8 cellular contexts compared by ENCODE assay signal in the genomic region with DNA sequence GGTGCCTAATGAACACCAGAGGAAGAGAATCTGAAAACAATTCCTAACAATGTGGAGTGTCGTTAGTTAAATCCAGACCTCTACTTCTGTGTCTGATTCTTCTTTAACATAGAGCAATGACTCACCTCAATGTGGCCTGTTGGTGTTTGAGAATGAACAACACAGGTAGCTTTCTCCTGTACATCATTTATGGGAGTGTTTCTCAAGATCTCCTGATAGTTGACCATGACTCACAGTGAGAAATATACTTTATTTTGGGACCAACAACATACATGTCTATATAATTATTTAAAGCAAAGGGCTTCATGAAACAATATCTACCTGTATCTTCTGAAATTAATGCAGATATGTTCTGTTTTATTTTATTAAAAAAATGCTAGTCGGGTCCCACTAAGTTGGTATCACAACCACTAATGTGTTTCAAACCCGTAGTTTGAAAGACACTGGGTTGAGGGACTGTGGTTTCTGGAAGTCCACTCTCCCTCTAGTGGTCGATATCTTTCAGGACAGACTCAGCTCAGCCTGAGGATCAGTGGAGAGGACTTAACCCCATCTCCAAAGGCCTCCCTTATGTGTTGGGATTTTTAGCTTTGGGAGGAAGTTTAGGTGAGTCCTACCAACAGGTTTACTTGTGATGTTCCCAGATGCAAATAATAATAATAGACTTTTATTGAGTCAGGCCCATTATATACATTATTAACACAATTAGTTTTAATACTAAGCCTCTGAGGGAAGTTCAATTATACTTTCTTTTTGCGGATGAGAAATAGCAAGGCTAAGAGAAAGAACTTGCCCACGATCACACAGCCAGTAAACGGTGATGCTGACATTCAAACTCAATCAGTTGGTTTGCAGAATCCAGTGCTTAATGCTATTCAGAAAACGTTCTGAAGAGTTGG.
DNase-seq lines count a peak whose midpoint lies in the region; ATAC-seq, FAIRE-seq and TF ChIP-seq lines count a peak whose summit lies in the region.

No MANE protein-coding gene starts in this region.

- H3K36me3 Mint-ChIP-seq in endothelial cell (ENCODE audit: low read depth, unreplicated experiment) (peaks cover 5% of the 10 kb centered on the region), memory B cell (no peaks in the 10 kb centered on the region)

- H3K27ac Mint-ChIP-seq in endothelial cell (ENCODE audit: unreplicated experiment), result no peak overlapping the region
- H3K27ac Mint-ChIP-seq in memory B cell, result no peak overlapping the region

- no peaks in the 10 kb centered on the region for H3K9me3 Mint-ChIP-seq in endothelial cell (ENCODE audit: unreplicated experiment)
- H3K9me3 Mint-ChIP-seq in memory B cell, result no peaks in the 10 kb centered on the region

- DNase-seq in NCI-H146 (lab: John Stamatoyannopoulos, UW) (peak; percentile 15), NCI-H146 treated with DMSO at 0.1 percent for 48 hours (lab: John Stamatoyannopoulos, UW; ENCODE audit: unreplicated experiment) (no peak), RPMI7951 (ENCODE audit: low read depth) (peak; percentile 76), endothelial cell (ENCODE audit: low spot score) (peak; percentile 35), memory B cell (ENCODE audit: low spot score in 2 of 2) (peak in 1 of 2 donors; percentile 34), urothelium cell line (ENCODE audit: low spot score) (peak; percentile 61)

- H3K4me3 Mint-ChIP-seq in endothelial cell (ENCODE audit: unreplicated experiment) (no peak overlapping the region), memory B cell (no peak overlapping the region)

- peaks cover 2% of the 10 kb centered on the region for H3K27me3 Mint-ChIP-seq in endothelial cell (ENCODE audit: unreplicated experiment)
- H3K27me3 Mint-ChIP-seq in memory B cell, result peaks cover 12% of the 10 kb centered on the region

- peak; percentile 72 for TF ChIP-seq CTCF in endothelial cell (IDR thresholded peaks at IDR 0.05; ENCODE audit: unreplicated experiment)

- peaks cover 11% of the 10 kb centered on the region for H3K4me1 Mint-ChIP-seq in endothelial cell (ENCODE audit: unreplicated experiment)
- H3K4me1 Mint-ChIP-seq in memory B cell, result no peaks in the 10 kb centered on the region

- no peak for FAIRE-seq in urothelium cell line (lab: Jason Lieb, UNC)

- ATAC-seq in GM19395 (IDR thresholded peaks at IDR 0.05; ENCODE audit: unreplicated experiment), result peak; percentile 93
- ATAC-seq in HG03565 (IDR thresholded peaks at IDR 0.05; ENCODE audit: unreplicated experiment), result peak; percentile 63
- peak; percentile 88 for ATAC-seq in memory B cell (ENCODE audit: low read depth)
